In genomic region chr12:89497467-89497866, GRCh38 we compare ENCODE assay signal across 29 cellular contexts. TPM values are rescaled to one million over a fixed set of nuclear protein-coding genes. Genes with fewer than 3 reads are reported as not detected.
DNase-seq lines count a peak whose midpoint lies in the region; ATAC-seq and TF ChIP-seq lines count a peak whose summit lies in the region.
"Had no signal": no experiment of that assay in that cellular context is flagged by ENCODE, and none has a peak within 500 bp of the region (broad histone marks: within the 10 kb centered on the region; RNA-seq: fewer than 3 reads in every experiment).

No MANE protein-coding gene starts in this region.

- H3K4me1 ChIP-seq in mesendoderm (ENCODE audit: control insufficient read depth, low read depth, low read length), result no peaks in the 10 kb centered on the region
- H3K4me1 ChIP-seq: psoas muscle, thyroid gland, vagina had no signal

- TF ChIP-seq CTCF in epithelial cell of proximal tubule (conservative IDR thresholded peaks at IDR 0.05; ENCODE audit: low read depth, low read length), result no peak
- no peak for TF ChIP-seq CTCF in retinal pigment epithelial cell (conservative IDR thresholded peaks at IDR 0.05; ENCODE audit: low read depth, low read length)
- TF ChIP-seq CTCF in dorsolateral prefrontal cortex (IDR thresholded peaks at IDR 0.05 in 54 of 56, conservative IDR thresholded peaks at IDR 0.05 in 2 of 56; ENCODE audit: low read depth in 1 of 56, partially characterized antibody in 56 of 56), result no peak

- H2BK15ac ChIP-seq in mesendoderm (replicated peaks; ENCODE audit: low read depth), result no peak overlapping the region

- H3K23ac ChIP-seq in mesendoderm (ENCODE audit: low read length), result no peak overlapping the region

- H3K9ac ChIP-seq in mesendoderm (ENCODE audit: low read length), result no peak overlapping the region

- WGBS in mesendoderm (ENCODE audit: extremely low coverage, insufficient coverage, low lambda C conversion rate), result no CpG with 5 or more reads among the region's 4 CpGs

- H3K4me2 ChIP-seq in mesendoderm (ENCODE audit: low read length), result no peak overlapping the region

- H2BK120ac ChIP-seq in mesendoderm (ENCODE audit: low read depth, low read length), result no peak overlapping the region

- H3K36me3 ChIP-seq in mesendoderm (ENCODE audit: control insufficient read depth, insufficient read depth, low read length), result no peaks in the 10 kb centered on the region
- H3K36me3 ChIP-seq: vagina had no signal

- H3K4me3 ChIP-seq in epithelial cell of proximal tubule (ENCODE audit: low read depth, low read length) (no peak overlapping the region), retinal pigment epithelial cell (ENCODE audit: low read length) (no peak overlapping the region), dorsolateral prefrontal cortex (no peak overlapping the region), mesendoderm (ENCODE audit: low read length) (no peak overlapping the region)
- H3K4me3 ChIP-seq: psoas muscle, skin epidermis, thyroid gland, vagina had no signal

- no peaks in the 10 kb centered on the region for H3K79me1 ChIP-seq in mesendoderm (ENCODE audit: low read length)

- no peak overlapping the region for H3K56ac ChIP-seq in mesendoderm (ENCODE audit: low read length)

- no peaks in the 10 kb centered on the region for H3K79me2 ChIP-seq in mesendoderm (ENCODE audit: control insufficient read depth, insufficient read depth, low read length)

- DNase-seq in NCI-H748 treated with DMSO at 0.1 percent for 48 hours (lab: John Stamatoyannopoulos, UW) (peak; percentile 24), epithelial cell of proximal tubule (ENCODE audit: low read depth) (peak; percentile 76), iris pigment epithelial cell (ENCODE audit: low read depth) (peak; percentile 28), retinal pigment epithelial cell (ENCODE audit: low read depth) (peak; percentile 33), dorsolateral prefrontal cortex (no peak), mesendoderm (no peak)
- DNase-seq: activated CD4-positive, alpha-beta T cell treated with anti-CD3 and anti-CD28 coated beads, Interleukin-2, amount 50 U/mL, for 48 hours; activated CD4-positive, CD25-positive, alpha-beta regulatory T cell treated with anti-CD3 and anti-CD28 coated beads, Interleukin-2, amount 50 U/mL, for 72 hours; activated gamma-delta T cell treated with Interleukin-2 at 50 U/mL for 16 hours; activated T-cell treated with anti-CD3 and anti-CD28 coated beads, Interleukin-2, amount 50 U/mL, for 48 hours; CD4-positive, alpha-beta T cell; central memory CD4-positive, alpha-beta T cell; hippocampal formation; naive thymus-derived CD4-positive, alpha-beta T cell; NCI-H1694 treated with DMSO at 0.1 percent for 48 hours; NCI-H524 treated with DMSO at 0.1 percent for 48 hours; NK-92 treated with Interleukin-12 subunit alpha and Interleukin-12 subunit beta, amount 100 ng/mL, for 24 hours; nucleus accumbens; PC-3; psoas muscle; stimulated activated naive CD4-positive, alpha-beta T cell treated with Interleukin-2 at 50 U/mL for 16 hours; T-helper 17 cell; thyroid gland had no signal

- H4K5ac ChIP-seq in mesendoderm (ENCODE audit: low read length), result no peak overlapping the region

- no peak overlapping the region for H3K18ac ChIP-seq in mesendoderm (ENCODE audit: low read length)

- H3K27ac ChIP-seq in dorsolateral prefrontal cortex (no peak overlapping the region), mesendoderm (ENCODE audit: low read depth, low read length) (no peak overlapping the region)
- H3K27ac ChIP-seq: psoas muscle, skin epidermis, thyroid gland, vagina had no signal

- no peak overlapping the region for H3K4ac ChIP-seq in mesendoderm (ENCODE audit: low read depth, low read length)

- H2BK5ac ChIP-seq in mesendoderm (ENCODE audit: low read length), result no peak overlapping the region

- no peak overlapping the region for H2AK5ac ChIP-seq in mesendoderm (ENCODE audit: low read length)

- intact Hi-C loops in dorsolateral prefrontal cortex (cut with DNase I), result no loop called here

- H4K8ac ChIP-seq in mesendoderm (ENCODE audit: low read depth, low read length), result no peak overlapping the region

- H3K27me3 ChIP-seq in dorsolateral prefrontal cortex (no peaks in the 10 kb centered on the region), mesendoderm (ENCODE audit: insufficient read depth, low read length, poor library complexity) (no peaks in the 10 kb centered on the region)
- H3K27me3 ChIP-seq: thyroid gland, vagina had no signal

- ATAC-seq in GM18861 (IDR thresholded peaks at IDR 0.05; ENCODE audit: unreplicated experiment) (no peak), HG02610 (IDR thresholded peaks at IDR 0.05; ENCODE audit: unreplicated experiment) (no peak)
- ATAC-seq: left lobe of liver; naive thymus-derived CD4-positive, alpha-beta T cell; PC-3; psoas muscle; SK-N-SH treated with all-trans-retinoic acid at 6 μM for 48 hours; T-helper 17 cell had no signal

RNA-seq across cellular contexts. Expression of gene GALNT4, which starts 27.1 kb away (rescaled TPM):
- total RNA-seq in epithelial cell of proximal tubule (4.1 and 5.7 TPM in 2 replicates), dorsolateral prefrontal cortex (1 to 10 TPM; 1.1 to 6.8 (median 3.4) TPM)
- polyA plus RNA-seq in mesendoderm (2013, experiment 1 of 2), result 2.2 TPM
- polyA plus RNA-seq in mesendoderm (2013, experiment 2 of 2), result 2.3 TPM

RNA-seq across cellular contexts. Expression of gene POC1B, which starts 28.4 kb away (rescaled TPM):
- 14.9 and 15.3 TPM in 2 replicates for total RNA-seq in epithelial cell of proximal tubule
- total RNA-seq in dorsolateral prefrontal cortex, result 10 to 100 TPM; 16.8 to 60.1 (median 33.0) TPM
- 8.7 TPM for polyA plus RNA-seq in mesendoderm (2013, experiment 1 of 2)
- polyA plus RNA-seq in mesendoderm (2013, experiment 2 of 2), result 9.1 TPM

Comparison
In these comparisons a context has a peak if more than half of its experiments do, and no peak if none do; other contexts are left out.
1. DNase-seq: peak in NCI-H748 treated with DMSO at 0.1 percent for 48 hours (single experiment), epithelial cell of proximal tubule (single experiment), iris pigment epithelial cell (single experiment) and retinal pigment epithelial cell (single experiment); none in dorsolateral prefrontal cortex (0 of 10) and mesendoderm (single experiment).